In genomic region chr20:63556873-63557478, GRCh38 we compare ENCODE assay signal across 19 cellular contexts. TPM values are rescaled to one million over a fixed set of nuclear protein-coding genes. Genes with fewer than 3 reads are reported as not detected.
"Had no signal": no experiment of that assay in that cellular context is flagged by ENCODE, and none has a peak within 500 bp of the region (broad histone marks: within the 10 kb centered on the region; RNA-seq: fewer than 3 reads in every experiment).

No MANE protein-coding gene starts in this region.

- H3K9me3 Mint-ChIP-seq: activated naive CD4-positive, alpha-beta T cell treated with anti-CD3 and anti-CD28 coated beads, Interleukin-2, amount 50 U/mL, for 72 hours; activated T-helper 2 cell treated with anti-CD3 and anti-CD28 coated beads, Interferon-gamma antibody, Interleukin-2, Interleukin-4, amounts not matched to agents 10 μg/mL and 5 μg/mL and 100 μg/mL, durations not matched to agents 14 hours and 24 hours and 36 hours; dendritic cell treated with granulocyte-macrophage colony-stimulating factor and Interleukin-4, amounts not matched to agents 40 ng/mL and 50 ng/mL, for 4 days; immature natural killer cell; natural killer cell treated with Interleukin-12 subunit alpha and Interleukin-12 subunit beta and Interleukin-15 and Interleukin-18, amount 100 ng/mL, for 72 hours had no signal

- H3K27me3 Mint-ChIP-seq: natural killer cell treated with Interleukin-12 subunit alpha and Interleukin-12 subunit beta and Interleukin-15 and Interleukin-18, amount 100 ng/mL, for 72 hours had no signal

- H3K4me3 ChIP-seq: lung, mucosa of descending colon, suprapubic skin had no signal

- ATAC-seq: activated naive CD4-positive, alpha-beta T cell treated with anti-CD3 and anti-CD28 coated beads, Interleukin-2, amount 50 U/mL, for 72 hours; left colon; mucosa of descending colon; natural killer cell treated with Interleukin-12 subunit alpha and Interleukin-12 subunit beta and Interleukin-15 and Interleukin-18, amount 100 ng/mL, for 72 hours; stimulated activated naive CD8-positive, alpha-beta T cell treated with anti-CD3 and anti-CD28 coated beads, Interleukin-15, Interleukin-2, amounts not matched to agents 100 U/mL and 50 U/mL, for 24 hours had no signal

- FAIRE-seq: TTC549 had no signal

- H3K27me3 ChIP-seq: brain microvascular endothelial cell, suprapubic skin had no signal

- H3K9me3 ChIP-seq: mucosa of descending colon, suprapubic skin had no signal

- H3K27ac ChIP-seq: brain microvascular endothelial cell, suprapubic skin had no signal

- DNase-seq: activated CD4-positive, alpha-beta T cell treated with anti-CD3 and anti-CD28 coated beads, Interleukin-2, amount 50 U/mL, for 1 hour; amniotic stem cell; brain microvascular endothelial cell; cerebellar nuclear complex; erythroblast; immature natural killer cell; left colon; mucosa of descending colon; stimulated activated CD4-positive, alpha-beta T cell treated with anti-CD3 and anti-CD28 coated beads, Interleukin-12 subunit alpha, Interleukin-12 subunit beta, amount 100 ng/mL, for 4 hours; stimulated activated naive CD8-positive, alpha-beta T cell treated with anti-CD3 and anti-CD28 coated beads, Interleukin-15, Interleukin-2, amounts not matched to agents 100 U/mL and 50 U/mL, for 24 hours; T-helper 2 cell had no signal

- H3K27ac Mint-ChIP-seq: activated naive CD4-positive, alpha-beta T cell treated with anti-CD3 and anti-CD28 coated beads, Interleukin-2, amount 50 U/mL, for 72 hours; activated T-helper 2 cell treated with anti-CD3 and anti-CD28 coated beads, Interferon-gamma antibody, Interleukin-2, Interleukin-4, amounts not matched to agents 10 μg/mL and 5 μg/mL and 100 μg/mL, durations not matched to agents 14 hours and 24 hours and 36 hours; dendritic cell treated with granulocyte-macrophage colony-stimulating factor and Interleukin-4, amounts not matched to agents 40 ng/mL and 50 ng/mL, for 4 days; immature natural killer cell; natural killer cell treated with Interleukin-12 subunit alpha and Interleukin-12 subunit beta and Interleukin-15 and Interleukin-18, amount 100 ng/mL, for 72 hours had no signal

- H3K4me3 Mint-ChIP-seq: dendritic cell treated with granulocyte-macrophage colony-stimulating factor and Interleukin-4, amounts not matched to agents 40 ng/mL and 50 ng/mL, for 4 days; immature natural killer cell; natural killer cell treated with Interleukin-12 subunit alpha and Interleukin-12 subunit beta and Interleukin-15 and Interleukin-18, amount 100 ng/mL, for 72 hours had no signal

RNA-seq across cellular contexts. Expression of gene FNDC11, which starts 3.0 kb away (rescaled TPM):
- polyA plus RNA-seq: immature natural killer cell had no signal

RNA-seq across cellular contexts. Expression of gene SRMS, which starts 9.4 kb away (rescaled TPM):
- total RNA-seq: activated naive CD4-positive, alpha-beta T cell treated with anti-CD3 and anti-CD28 coated beads, Interleukin-2, amount 50 U/mL, for 72 hours; activated T-helper 2 cell treated with anti-CD3 and anti-CD28 coated beads, Interferon-gamma antibody, Interleukin-2, Interleukin-4, amounts not matched to agents 10 μg/mL and 5 μg/mL and 100 μg/mL, durations not matched to agents 14 hours and 24 hours and 36 hours; lung; natural killer cell treated with Interleukin-12 subunit alpha and Interleukin-12 subunit beta and Interleukin-15 and Interleukin-18, amount 100 ng/mL, for 72 hours; osteocyte had no signal
- polyA plus RNA-seq: immature natural killer cell had no signal
